In genomic region chr7:117385340-117386124, GRCh38 we compare ENCODE assay signal across 7 cellular contexts. TPM values are rescaled to one million over a fixed set of nuclear protein-coding genes. Genes with fewer than 3 reads are reported as not detected.
A peak's percentile ranks its signal among the peaks of the same experiment; 100 is the strongest.
DNase-seq lines count a peak whose midpoint lies in the region; ATAC-seq and TF ChIP-seq lines count a peak whose summit lies in the region.

No MANE protein-coding gene starts in this region.

- in situ Hi-C loops in GM13976 (cut with MboI; ENCODE audit: low sequenced_read_pairs, unreplicated experiment) = loop anchor here (10.0 kb wide), 1 partner anchor 171 kb away; no protein-coding TSS in a partner anchor

- H3K36me3 ChIP-seq in fibroblast of lung (ENCODE audit: control insufficient read depth, insufficient read depth, low read length) = no peaks in the 10 kb centered on the region

- no peak overlapping the region for H3K27ac ChIP-seq in fibroblast of lung (ENCODE audit: insufficient read depth, low read length)

- no peak overlapping the region for H2AFZ ChIP-seq in fibroblast of lung (ENCODE audit: low read length)

- H3K4me3 Mint-ChIP-seq in HFFc6 = peak overlapping the region; percentile 45; the same call in 1 of the 2 replicates
- no peak overlapping the region for H3K4me3 Mint-ChIP-seq in natural killer cell treated with Interleukin-12 subunit alpha and Interleukin-12 subunit beta and Interleukin-15 and Interleukin-18, amount 100 ng/mL, for 72 hours

- peaks cover 5% of the 10 kb centered on the region; the same call in 1 of the 2 replicates for H3K36me3 Mint-ChIP-seq in HFFc6 (ENCODE audit: low read depth)
- peaks cover 4% of the 10 kb centered on the region for H3K36me3 Mint-ChIP-seq in natural killer cell treated with Interleukin-12 subunit alpha and Interleukin-12 subunit beta and Interleukin-15 and Interleukin-18, amount 100 ng/mL, for 72 hours

- ATAC-seq in natural killer cell treated with Interleukin-12 subunit alpha and Interleukin-12 subunit beta and Interleukin-15 and Interleukin-18, amount 100 ng/mL, for 72 hours = no peak

- DNase-seq in GM13976 (ENCODE audit: low spot score) (peak; percentile 13), HFFc6 (no peak), NCI-H69 (lab: John Stamatoyannopoulos, UW) (peak; percentile 43), fibroblast of lung (ENCODE audit: low read depth in 2 of 2) (peak; percentile 48 to 53), epidermal melanocyte (ENCODE audit: insufficient read length, low spot score) (no peak)
- DNase-seq in natural killer cell treated with Interleukin-12 subunit alpha and Interleukin-12 subunit beta and Interleukin-15 and Interleukin-18, amount 100 ng/mL, for 72 hours (ENCODE audit: low spot score) = no peak
- no peak for DNase-seq in stimulated activated CD4-positive, alpha-beta T cell treated with anti-CD3 and anti-CD28 coated beads, Interleukin-4, amount 100 ng/mL, for 1 hour

- H3K27ac Mint-ChIP-seq in HFFc6 = no peak overlapping the region
- no peak overlapping the region for H3K27ac Mint-ChIP-seq in natural killer cell treated with Interleukin-12 subunit alpha and Interleukin-12 subunit beta and Interleukin-15 and Interleukin-18, amount 100 ng/mL, for 72 hours

- H3K9ac ChIP-seq in fibroblast of lung (ENCODE audit: insufficient read depth, low read length) = no peak overlapping the region

- no peaks in the 10 kb centered on the region for H3K27me3 ChIP-seq in fibroblast of lung (ENCODE audit: control insufficient read depth, insufficient read depth, low read length)

- peaks cover under 1% of the 10 kb centered on the region for H3K27me3 Mint-ChIP-seq in HFFc6 (ENCODE audit: insufficient read depth)
- no peaks in the 10 kb centered on the region for H3K27me3 Mint-ChIP-seq in natural killer cell treated with Interleukin-12 subunit alpha and Interleukin-12 subunit beta and Interleukin-15 and Interleukin-18, amount 100 ng/mL, for 72 hours

- H4K20me1 ChIP-seq in fibroblast of lung (ENCODE audit: control insufficient read depth, extremely low read depth, insufficient read depth, low read length) = no peaks in the 10 kb centered on the region

- no peak overlapping the region for H3K4me3 ChIP-seq in fibroblast of lung (replicated peaks in 1 of 4; ENCODE audit: control extremely low read depth in 1 of 4, insufficient read depth in 1 of 4, low read depth in 3 of 4, low read length in 4 of 4)

- H3K9me3 Mint-ChIP-seq in HFFc6 = peaks cover 6% of the 10 kb centered on the region
- peaks cover 10% of the 10 kb centered on the region for H3K9me3 Mint-ChIP-seq in natural killer cell treated with Interleukin-12 subunit alpha and Interleukin-12 subunit beta and Interleukin-15 and Interleukin-18, amount 100 ng/mL, for 72 hours

- no peaks in the 10 kb centered on the region for H3K9me3 ChIP-seq in fibroblast of lung (ENCODE audit: control insufficient read depth, insufficient read depth, low read depth, low read length)

- H3K4me1 Mint-ChIP-seq in HFFc6 (ENCODE audit: low read depth) = peaks cover 23% of the 10 kb centered on the region
- no peaks in the 10 kb centered on the region for H3K4me1 Mint-ChIP-seq in natural killer cell treated with Interleukin-12 subunit alpha and Interleukin-12 subunit beta and Interleukin-15 and Interleukin-18, amount 100 ng/mL, for 72 hours (ENCODE audit: low read depth in 2 of 2)

- H3K4me2 ChIP-seq in fibroblast of lung (ENCODE audit: extremely low read depth, insufficient read depth, low read length) = no peak overlapping the region

- H3K79me2 ChIP-seq in fibroblast of lung (ENCODE audit: control insufficient read depth, insufficient read depth, low read length) = no peaks in the 10 kb centered on the region

- H3K4me1 ChIP-seq in fibroblast of lung (ENCODE audit: control insufficient read depth, extremely low read depth, insufficient read depth, low read length) = no peaks in the 10 kb centered on the region

- TF ChIP-seq CTCF in GM13976 (IDR thresholded peaks at IDR 0.05; ENCODE audit: borderline replicate concordance, control extremely low read depth, extremely low read depth, insufficient read depth, missing control alignments) = peak; percentile 16
- TF ChIP-seq CTCF in HFFc6 (IDR thresholded peaks at IDR 0.05) = peak; percentile 78
- peak in 1 of 2 donors; percentile 42 for TF ChIP-seq CTCF in fibroblast of lung (conservative IDR thresholded peaks at IDR 0.05 in 1 of 2, IDR thresholded peaks at IDR 0.05 in 1 of 2; ENCODE audit: low read depth in 1 of 2, low read length in 2 of 2)

RNA-seq across cellular contexts. Expression of gene ASZ1, which starts 41.8 kb away (rescaled TPM):
- not detected for total RNA-seq in HFFc6 (2021; fragmentation: NEBNext Ultra II Directional; extraction: Animal tissue kit (Norgen Biotek cat#: 25700))
- not detected in 2 replicates for total RNA-seq in fibroblast of lung
- polyA plus RNA-seq in fibroblast of lung = 0.03 TPM in 1 of 2 replicates, not detected in the other
- polyA plus RNA-seq in fibroblast of lung (2012) = 0.10 TPM in 1 of 2 replicates, not detected in the other
- not detected in 2 replicates for polyA minus RNA-seq in fibroblast of lung (ENCODE audit: low replicate concordance)
- not detected for total RNA-seq in natural killer cell treated with Interleukin-12 subunit alpha and Interleukin-12 subunit beta and Interleukin-15 and Interleukin-18, amount 100 ng/mL, for 72 hours

Comparison
In these comparisons a context has a peak if more than half of its experiments do, and no peak if none do; other contexts are left out.
1. DNase-seq: peak in GM13976 (single experiment), NCI-H69 (single experiment) and fibroblast of lung (2 of 2); none in HFFc6 (single experiment), epidermal melanocyte (single experiment), natural killer cell treated with Interleukin-12 subunit alpha and Interleukin-12 subunit beta and Interleukin-15 and Interleukin-18, amount 100 ng/mL, for 72 hours (single experiment) and stimulated activated CD4-positive, alpha-beta T cell treated with anti-CD3 and anti-CD28 coated beads, Interleukin-4, amount 100 ng/mL, for 1 hour (single experiment).